8 cellular contexts compared by ENCODE assay signal in the genomic region with DNA sequence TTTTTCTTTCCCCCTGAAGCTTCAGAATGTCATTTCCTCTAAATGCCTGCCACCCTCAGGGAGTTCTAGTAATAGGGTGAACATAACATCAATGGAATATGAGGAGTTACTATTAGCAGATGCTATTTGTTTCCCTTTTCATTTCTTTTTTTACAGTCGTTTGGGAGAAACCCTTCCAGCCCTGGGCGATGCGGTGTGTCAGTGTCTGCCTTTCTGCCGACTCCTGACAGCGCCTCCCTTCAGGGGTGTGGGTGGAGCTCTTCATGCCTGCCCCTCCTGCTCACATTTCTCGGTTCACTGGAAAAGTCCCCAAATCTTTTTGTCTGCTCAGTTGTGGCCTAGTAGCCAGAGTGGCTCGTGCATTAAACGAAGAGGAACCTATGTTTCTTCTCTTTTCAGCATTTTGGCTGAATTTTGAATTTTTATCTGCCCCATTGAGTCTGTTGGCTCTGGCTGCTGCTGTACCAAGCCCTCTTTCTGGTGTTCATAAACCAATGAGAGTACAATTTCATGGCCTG.
DNase-seq lines count a peak whose midpoint lies in the region; ATAC-seq, FAIRE-seq and TF ChIP-seq lines count a peak whose summit lies in the region.

No MANE protein-coding gene starts in this region.

- H3K9me3 ChIP-seq in endocrine pancreas (ENCODE audit: control insufficient read depth, low read length) (no peaks in the 10 kb centered on the region), mucosa of descending colon (no peaks in the 10 kb centered on the region), small intestine (ENCODE audit: control insufficient read depth, low read depth) (no peaks in the 10 kb centered on the region)

- WGBS in small intestine, 3 donors: 52 to 85% (median 59%) methylated on average over 8 of the region's 8 CpGs

- no peak for TF ChIP-seq CTCF in mucosa of descending colon (IDR thresholded peaks at IDR 0.05)

- H3K27me3 ChIP-seq in endocrine pancreas (ENCODE audit: control insufficient read depth, insufficient read depth, low read length): no peaks in the 10 kb centered on the region
- H3K27me3 ChIP-seq in small intestine (ENCODE audit: control insufficient read depth in 2 of 2, insufficient read depth in 2 of 2, low read length in 2 of 2): no peaks in the 10 kb centered on the region

- FAIRE-seq in RCC 7860 (lab: Jason Lieb, UNC): no peak
- no peak for FAIRE-seq in small intestine (lab: Jason Lieb, UNC)

- peak; percentile 34 for DNase-seq in stimulated activated CD4-positive, alpha-beta T cell treated with anti-CD3 and anti-CD28 coated beads, Interleukin-15, amount 100 ng/mL, for 24 hours
- DNase-seq in stimulated activated CD4-positive, alpha-beta T cell treated with anti-CD3 and anti-CD28 coated beads, Interleukin-12 subunit alpha, Interleukin-12 subunit beta, amount 100 ng/mL, for 4 hours: no peak
- DNase-seq in RCC 7860 (ENCODE audit: low spot score): peak; percentile 59
- DNase-seq in mucosa of descending colon: peak; percentile 47 to 64 (median 49)
- DNase-seq in SKM-1 treated with dmso at 0.1 percent for 144 hours (lab: John Stamatoyannopoulos, UW; ENCODE audit: unreplicated experiment): no peak
- no peak for DNase-seq in small intestine

- intact Hi-C loops in mucosa of descending colon (cut with DNase I, micrococcal nuclease): no loop called here

- no peaks in the 10 kb centered on the region for H3K36me3 ChIP-seq in endocrine pancreas (ENCODE audit: control insufficient read depth, insufficient read depth, low read length)
- no peaks in the 10 kb centered on the region for H3K36me3 ChIP-seq in mucosa of descending colon (ENCODE audit: low read depth)
- no peaks in the 10 kb centered on the region for H3K36me3 ChIP-seq in small intestine (ENCODE audit: control insufficient read depth in 2 of 2, insufficient read depth in 2 of 2, low read length in 2 of 2)

- H3K27ac ChIP-seq in small intestine (ENCODE audit: low read depth in 1 of 2, low read length in 1 of 2): peak overlapping the region in 1 of 2 donors; percentile 64

- H3K9ac ChIP-seq in endocrine pancreas (ENCODE audit: control insufficient read depth, insufficient read depth, low read length): no peak overlapping the region

- H3K4me3 ChIP-seq in endocrine pancreas (ENCODE audit: control insufficient read depth, insufficient read depth, low read length) (peak overlapping the region; percentile 75), mucosa of descending colon (no peak overlapping the region), small intestine (ENCODE audit: low read depth in 1 of 2, low read length in 2 of 2) (no peak overlapping the region)

- ATAC-seq in HG02840 (IDR thresholded peaks at IDR 0.05; ENCODE audit: low FRiP score, unreplicated experiment) (peak; percentile 54), mucosa of descending colon (peak; percentile 71)

- H3K4me1 ChIP-seq in endocrine pancreas (ENCODE audit: control insufficient read depth, insufficient read depth, low read length) (peaks cover 7% of the 10 kb centered on the region), mucosa of descending colon (ENCODE audit: low read depth) (no peaks in the 10 kb centered on the region), small intestine (ENCODE audit: control insufficient read depth in 2 of 2, insufficient read depth in 1 of 2, low read depth in 1 of 2, low read length in 1 of 2) (peaks cover 0 to 7% of the 10 kb centered on the region in 2 donors)

Comparison
In these comparisons a context has a peak if more than half of its experiments do, and no peak if none do; other contexts are left out.
1. DNase-seq: peak in stimulated activated CD4-positive, alpha-beta T cell treated with anti-CD3 and anti-CD28 coated beads, Interleukin-15, amount 100 ng/mL, for 24 hours (single experiment), RCC 7860 (single experiment) and mucosa of descending colon (3 of 3); none in stimulated activated CD4-positive, alpha-beta T cell treated with anti-CD3 and anti-CD28 coated beads, Interleukin-12 subunit alpha, Interleukin-12 subunit beta, amount 100 ng/mL, for 4 hours (single experiment), SKM-1 treated with dmso at 0.1 percent for 144 hours (single experiment) and small intestine (single experiment).